37 cellular contexts compared by ENCODE assay signal in genomic region chr5:31416547-31416946, GRCh38.
"Had no signal": no experiment of that assay in that cellular context is flagged by ENCODE, and none has a peak within 500 bp of the region (broad histone marks: within the 10 kb centered on the region; RNA-seq: fewer than 3 reads in every experiment).

No MANE protein-coding gene starts in this region.

- H3K4me3 ChIP-seq: adrenal gland, ascending aorta, body of pancreas, breast epithelium, cardiac muscle cell had no signal

- H3K4me1 Mint-ChIP-seq: activated naive CD4-positive, alpha-beta T cell treated with anti-CD3 and anti-CD28 coated beads, Interleukin-2, amount 10 ng/mL, durations not matched to agents 7 days and 5 days; activated naive CD4-positive, alpha-beta T cell treated with anti-CD3 and anti-CD28 coated beads, Interleukin-2, amount 50 U/mL, for 24 hours; activated naive CD8-positive, alpha-beta T cell treated with anti-CD3 and anti-CD28 coated beads for 36 hours; activated naive CD8-positive, alpha-beta T cell treated with anti-CD3 and anti-CD28 coated beads, Interleukin-2, amount 10 ng/mL, durations not matched to agents 7 days and 5 days; activated T-helper 17 cell treated with anti-CD3 and anti-CD28 coated beads, Interleukin-2, amount 50 U/mL, for 72 hours; central memory CD8-positive, alpha-beta T cell had no signal

- H3K9me3 Mint-ChIP-seq: activated naive CD4-positive, alpha-beta T cell treated with anti-CD3 and anti-CD28 coated beads for 36 hours; activated naive CD4-positive, alpha-beta T cell treated with anti-CD3 and anti-CD28 coated beads, Interleukin-2, amount 10 ng/mL, durations not matched to agents 7 days and 5 days; activated naive CD4-positive, alpha-beta T cell treated with anti-CD3 and anti-CD28 coated beads, Interleukin-2, amount 50 U/mL, for 24 hours; activated naive CD4-positive, alpha-beta T cell treated with anti-CD3 and anti-CD28 coated beads, Interleukin-2, amount 50 U/mL, for 72 hours; activated naive CD8-positive, alpha-beta T cell treated with anti-CD3 and anti-CD28 coated beads for 36 hours; activated naive CD8-positive, alpha-beta T cell treated with anti-CD3 and anti-CD28 coated beads, Interleukin-2, amount 10 ng/mL, durations not matched to agents 7 days and 5 days; activated naive CD8-positive, alpha-beta T cell treated with anti-CD3 and anti-CD28 coated beads, Interleukin-2, amount 50 U/mL, for 24 hours; activated T-cell treated with anti-CD3 and anti-CD28 coated beads, Interleukin-2, amount 50 U/mL, for 24 hours; activated T-cell treated with anti-CD3 and anti-CD28 coated beads, Interleukin-2, amount 50 U/mL, for 4 hours; activated T-cell treated with anti-CD3 and anti-CD28 coated beads, Interleukin-2, amount 50 U/mL, for 72 hours; activated T-helper 1 cell treated with anti-CD3 and anti-CD28 coated beads, Interleukin-12 subunit alpha, Interleukin-12 subunit beta, Interleukin-2, Interleukin-4 antibody, amounts not matched to agents 30 ng/mL and 10 ng/mL and 1 ng/mL, durations not matched to agents 14 hours and 24 hours and 36 hours; activated T-helper 17 cell treated with anti-CD3 and anti-CD28 coated beads, Interleukin-2, amount 50 U/mL, for 72 hours; activated T-helper 2 cell treated with anti-CD3 and anti-CD28 coated beads, Interferon-gamma antibody, Interleukin-2, Interleukin-4, amounts not matched to agents 10 μg/mL and 5 μg/mL and 100 μg/mL, durations not matched to agents 14 hours and 24 hours and 36 hours; brain; central memory CD8-positive, alpha-beta T cell had no signal

- H3K4me3 Mint-ChIP-seq: activated naive CD4-positive, alpha-beta T cell treated with anti-CD3 and anti-CD28 coated beads for 36 hours; activated naive CD4-positive, alpha-beta T cell treated with anti-CD3 and anti-CD28 coated beads, Interleukin-2, amount 10 ng/mL, durations not matched to agents 7 days and 5 days; activated naive CD4-positive, alpha-beta T cell treated with anti-CD3 and anti-CD28 coated beads, Interleukin-2, amount 50 U/mL, for 24 hours; activated naive CD8-positive, alpha-beta T cell; activated naive CD8-positive, alpha-beta T cell treated with anti-CD3 and anti-CD28 coated beads for 36 hours; activated naive CD8-positive, alpha-beta T cell treated with anti-CD3 and anti-CD28 coated beads, Interleukin-2, amount 10 ng/mL, durations not matched to agents 7 days and 5 days; activated naive CD8-positive, alpha-beta T cell treated with anti-CD3 and anti-CD28 coated beads, Interleukin-2, amount 50 U/mL, for 24 hours; activated T-cell treated with anti-CD3 and anti-CD28 coated beads, Interleukin-2, amount 50 U/mL, for 24 hours; activated T-cell treated with anti-CD3 and anti-CD28 coated beads, Interleukin-2, amount 50 U/mL, for 4 hours; activated T-cell treated with anti-CD3 and anti-CD28 coated beads, Interleukin-2, amount 50 U/mL, for 72 hours; activated T-helper 1 cell treated with anti-CD3 and anti-CD28 coated beads, Interleukin-12 subunit alpha, Interleukin-12 subunit beta, Interleukin-2, Interleukin-4 antibody, amounts not matched to agents 30 ng/mL and 10 ng/mL and 1 ng/mL, durations not matched to agents 14 hours and 24 hours and 36 hours; activated T-helper 17 cell treated with anti-CD3 and anti-CD28 coated beads, Interleukin-2, amount 50 U/mL, for 72 hours; brain; central memory CD8-positive, alpha-beta T cell had no signal

- ATAC-seq: activated naive CD4-positive, alpha-beta T cell treated with anti-CD3 and anti-CD28 coated beads, Interleukin-2, amount 50 U/mL, for 72 hours; activated T-cell treated with anti-CD3 and anti-CD28 coated beads, Interleukin-2, amount 50 U/mL, for 4 hours; activated T-cell treated with anti-CD3 and anti-CD28 coated beads, Interleukin-2, amount 50 U/mL, for 72 hours; activated T-helper 17 cell treated with anti-CD3 and anti-CD28 coated beads, Interleukin-2, amount 50 U/mL, for 72 hours; body of pancreas had no signal

- H3K27me3 Mint-ChIP-seq: activated naive CD4-positive, alpha-beta T cell treated with anti-CD3 and anti-CD28 coated beads, Interleukin-2, amount 10 ng/mL, durations not matched to agents 7 days and 5 days; activated naive CD4-positive, alpha-beta T cell treated with anti-CD3 and anti-CD28 coated beads, Interleukin-2, amount 50 U/mL, for 24 hours; activated naive CD8-positive, alpha-beta T cell; activated naive CD8-positive, alpha-beta T cell treated with anti-CD3 and anti-CD28 coated beads for 36 hours; activated naive CD8-positive, alpha-beta T cell treated with anti-CD3 and anti-CD28 coated beads, Interleukin-2, amount 10 ng/mL, durations not matched to agents 7 days and 5 days; activated naive CD8-positive, alpha-beta T cell treated with anti-CD3 and anti-CD28 coated beads, Interleukin-2, amount 50 U/mL, for 24 hours; activated T-cell treated with anti-CD3 and anti-CD28 coated beads, Interleukin-2, amount 50 U/mL, for 24 hours; activated T-helper 17 cell treated with anti-CD3 and anti-CD28 coated beads, Interleukin-2, amount 50 U/mL, for 72 hours; brain; central memory CD8-positive, alpha-beta T cell had no signal

- H3K4me1 ChIP-seq: ascending aorta, body of pancreas, breast epithelium had no signal

- H3K27ac ChIP-seq: adrenal gland, ascending aorta, body of pancreas, brain microvascular endothelial cell, breast epithelium, cardiac muscle cell had no signal

- H3K27me3 ChIP-seq: adrenal gland, ascending aorta, body of pancreas, brain microvascular endothelial cell, breast epithelium, cardiac muscle cell had no signal

- H3K27ac Mint-ChIP-seq: activated naive CD4-positive, alpha-beta T cell treated with anti-CD3 and anti-CD28 coated beads for 36 hours; activated naive CD4-positive, alpha-beta T cell treated with anti-CD3 and anti-CD28 coated beads, Interleukin-2, amount 10 ng/mL, durations not matched to agents 7 days and 5 days; activated naive CD4-positive, alpha-beta T cell treated with anti-CD3 and anti-CD28 coated beads, Interleukin-2, amount 50 U/mL, for 24 hours; activated naive CD4-positive, alpha-beta T cell treated with anti-CD3 and anti-CD28 coated beads, Interleukin-2, amount 50 U/mL, for 72 hours; activated naive CD8-positive, alpha-beta T cell; activated naive CD8-positive, alpha-beta T cell treated with anti-CD3 and anti-CD28 coated beads for 36 hours; activated naive CD8-positive, alpha-beta T cell treated with anti-CD3 and anti-CD28 coated beads, Interleukin-2, amount 10 ng/mL, durations not matched to agents 7 days and 5 days; activated naive CD8-positive, alpha-beta T cell treated with anti-CD3 and anti-CD28 coated beads, Interleukin-2, amount 50 U/mL, for 24 hours; activated T-cell treated with anti-CD3 and anti-CD28 coated beads, Interleukin-2, amount 50 U/mL, for 24 hours; activated T-cell treated with anti-CD3 and anti-CD28 coated beads, Interleukin-2, amount 50 U/mL, for 72 hours; activated T-helper 1 cell treated with anti-CD3 and anti-CD28 coated beads, Interleukin-12 subunit alpha, Interleukin-12 subunit beta, Interleukin-2, Interleukin-4 antibody, amounts not matched to agents 30 ng/mL and 10 ng/mL and 1 ng/mL, durations not matched to agents 14 hours and 24 hours and 36 hours; activated T-helper 17 cell treated with anti-CD3 and anti-CD28 coated beads, Interleukin-2, amount 50 U/mL, for 72 hours; activated T-helper 2 cell treated with anti-CD3 and anti-CD28 coated beads, Interferon-gamma antibody, Interleukin-2, Interleukin-4, amounts not matched to agents 10 μg/mL and 5 μg/mL and 100 μg/mL, durations not matched to agents 14 hours and 24 hours and 36 hours; brain had no signal

- H3K9me3 ChIP-seq: adrenal gland, ascending aorta, body of pancreas, breast epithelium had no signal

- DNase-seq: activated effector memory CD4-positive, alpha-beta T cell treated with anti-CD3 and anti-CD28 coated beads, Interleukin-2, amount 50 U/mL, for 16 hours; activated effector memory CD4-positive, alpha-beta T cell treated with Interleukin-2 at 50 U/mL for 16 hours; activated gamma-delta T cell; activated gamma-delta T cell treated with Interleukin-2 at 50 U/mL for 16 hours; activated naive CD4-positive, alpha-beta T cell; activated naive CD4-positive, alpha-beta T cell treated with anti-CD3 and anti-CD28 coated beads for 36 hours; activated naive CD4-positive, alpha-beta T cell treated with anti-CD3 and anti-CD28 coated beads, Interleukin-2, amount 10 ng/mL, durations not matched to agents 7 days and 5 days; activated naive CD4-positive, alpha-beta T cell treated with anti-CD3 and anti-CD28 coated beads, Interleukin-2, amount 50 U/mL, for 16 hours; activated naive CD4-positive, alpha-beta T cell treated with Interleukin-2 at 50 U/mL for 16 hours; activated naive CD8-positive, alpha-beta T cell treated with anti-CD3 and anti-CD28 coated beads for 36 hours; activated naive CD8-positive, alpha-beta T cell treated with anti-CD3 and anti-CD28 coated beads, Interleukin-2, amount 10 ng/mL, durations not matched to agents 7 days and 5 days; activated naive CD8-positive, alpha-beta T cell treated with anti-CD3 and anti-CD28 coated beads, Interleukin-2, amount 50 U/mL, for 24 hours; activated T-cell treated with anti-CD3 and anti-CD28 coated beads, Interleukin-2, amount 50 U/mL, for 24 hours; activated T-cell treated with anti-CD3 and anti-CD28 coated beads, Interleukin-2, amount 50 U/mL, for 4 hours; activated T-cell treated with anti-CD3 and anti-CD28 coated beads, Interleukin-2, amount 50 U/mL, for 48 hours; activated T-cell treated with anti-CD3 and anti-CD28 coated beads, Interleukin-2, amount 50 U/mL, for 72 hours; adrenal gland; amniotic stem cell; amygdala; anterior cingulate cortex; aorta; body of pancreas; brain microvascular endothelial cell; caudate nucleus; central memory CD4-positive, alpha-beta T cell; cerebellar nuclear complex had no signal
